8 cellular contexts compared by ENCODE assay signal in the genomic region with DNA sequence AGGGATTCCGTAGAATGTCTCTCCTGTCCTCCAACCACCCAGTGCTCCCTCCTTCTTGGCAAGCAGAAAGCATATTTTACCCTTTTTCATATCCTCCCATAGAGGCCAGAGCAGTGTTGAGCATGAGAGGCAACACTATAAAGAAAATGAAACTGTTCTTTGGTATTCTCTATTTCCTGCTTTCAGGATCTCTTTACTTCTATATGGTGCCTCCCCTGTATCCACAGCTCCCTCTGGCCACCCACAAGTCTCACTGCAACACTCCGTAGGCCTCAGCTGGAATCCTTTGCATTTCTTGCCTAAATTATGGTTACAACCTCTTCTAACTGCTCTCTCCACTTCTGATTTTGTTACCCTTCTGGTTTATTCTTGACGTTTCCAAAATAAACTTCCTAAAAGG.
A peak's percentile ranks its signal among the peaks of the same experiment; 100 is the strongest.
DNase-seq lines count a peak whose midpoint lies in the region; ATAC-seq and TF ChIP-seq lines count a peak whose summit lies in the region.

No MANE protein-coding gene starts in this region.

- no peak overlapping the region for H3K56ac ChIP-seq in mesendoderm (ENCODE audit: low read length)

- peak; percentile 57 for TF ChIP-seq CTCF in HL-60 (IDR thresholded peaks at IDR 0.05; ENCODE audit: insufficient read depth, low read length)
- 0 out of 2 replicates have a peak, but pooled peaks have one; percentile 45 for TF ChIP-seq CTCF in PC-9 (conservative IDR thresholded peaks at IDR 0.05)

- BruUV-seq in PC-9 (replicated peaks; lab: Mats Ljungman, UMichigan) = no TSS peak

- H3K27ac ChIP-seq in HL-60 (replicated peaks) (peak overlapping the region; percentile 31), PC-9 (no peak overlapping the region), mesendoderm (ENCODE audit: low read depth, low read length) (no peak overlapping the region)

- H3K9me3 ChIP-seq in PC-9 (ENCODE audit: insufficient read depth, low read depth) = no peaks in the 10 kb centered on the region; the same call in 1 of the 2 replicates

- no peaks in the 10 kb centered on the region for H3F3A ChIP-seq in PC-9 (ENCODE audit: insufficient read depth, low read depth)

- no peak overlapping the region for H4K5ac ChIP-seq in mesendoderm (ENCODE audit: low read length)

- no peak overlapping the region for H2AFZ ChIP-seq in PC-9

- no peak overlapping the region for H3K4ac ChIP-seq in mesendoderm (ENCODE audit: low read depth, low read length)

- H3K4me3 ChIP-seq in HL-60 (replicated peaks; ENCODE audit: insufficient read depth, low read length) = 0 out of 2 replicates have a peak overlapping the region, but pooled peaks have one; percentile 2
- H3K4me3 ChIP-seq in PC-9 = no peak overlapping the region
- no peak overlapping the region for H3K4me3 ChIP-seq in mesendoderm (ENCODE audit: low read length)

- DNase-seq in activated naive CD4-positive, alpha-beta T cell treated with anti-CD3 and anti-CD28 coated beads, Interleukin-2, amount 10 ng/mL, durations not matched to agents 7 days and 5 days = peak; percentile 68
- DNase-seq in activated naive CD4-positive, alpha-beta T cell treated with Interleukin-2 at 50 U/mL for 16 hours = no peak
- peak; percentile 11 to 65 for DNase-seq in HL-60 (ENCODE audit: low read depth in 1 of 2, low spot score in 1 of 2)
- DNase-seq in PC-9 = peak; percentile 34 to 51
- DNase-seq in cerebellar cortex (ENCODE audit: low spot score) = peak; percentile 26
- peak; percentile 50 for DNase-seq in mesendoderm
- DNase-seq in cortex of kidney (lab: John Stamatoyannopoulos, UW) = no peak

- H3K4me1 ChIP-seq in PC-9 (replicated peaks; ENCODE audit: insufficient read depth) = peaks cover 4% of the 10 kb centered on the region; the same call in 1 of the 2 replicates
- no peaks in the 10 kb centered on the region for H3K4me1 ChIP-seq in mesendoderm (ENCODE audit: control insufficient read depth, low read depth, low read length)

- H2BK15ac ChIP-seq in mesendoderm (replicated peaks; ENCODE audit: low read depth) = no peak overlapping the region

- H3K4me3 Mint-ChIP-seq in activated naive CD4-positive, alpha-beta T cell treated with anti-CD3 and anti-CD28 coated beads, Interleukin-2, amount 10 ng/mL, durations not matched to agents 7 days and 5 days = no peak overlapping the region

- H3K36me3 Mint-ChIP-seq in activated naive CD4-positive, alpha-beta T cell treated with anti-CD3 and anti-CD28 coated beads, Interleukin-2, amount 10 ng/mL, durations not matched to agents 7 days and 5 days = no peaks in the 10 kb centered on the region

- no peaks in the 10 kb centered on the region for H4K20me1 ChIP-seq in PC-9 (ENCODE audit: insufficient read depth)

- POLR2A ChIA-PET in PC-9 (lab: Charles Lee; ENCODE audit: unreplicated experiment) = interaction anchor here (0.5 to 0.9 kb wide), 4 partner anchors 75 to 1365 kb away, joined by 3 to 5 read pairs (median 4); no protein-coding TSS in a partner anchor

- no peak overlapping the region for H4K8ac ChIP-seq in mesendoderm (ENCODE audit: low read depth, low read length)

- H3K9ac ChIP-seq in mesendoderm (ENCODE audit: low read length) = no peak overlapping the region

- H3K4me2 ChIP-seq in PC-9 (peak overlapping the region; percentile 17), mesendoderm (ENCODE audit: low read length) (no peak overlapping the region)

- intact Hi-C loops in PC-9 (cut with micrococcal nuclease; ENCODE audit: unreplicated experiment) = loop anchor here (1.0 to 10.0 kb wide), 7 partner anchors 197 to 654 kb away; a partner anchor contains a TSS

- WGBS in mesendoderm (ENCODE audit: extremely low coverage, insufficient coverage, low lambda C conversion rate) = no CpG with 5 or more reads among the region's 3 CpGs

- peak; percentile 97 for ATAC-seq in GM21528 (IDR thresholded peaks at IDR 0.05; ENCODE audit: low FRiP score, unreplicated experiment)

- no peak overlapping the region for H2BK5ac ChIP-seq in mesendoderm (ENCODE audit: low read length)

- no peaks in the 10 kb centered on the region for H3K27me3 Mint-ChIP-seq in activated naive CD4-positive, alpha-beta T cell treated with anti-CD3 and anti-CD28 coated beads, Interleukin-2, amount 10 ng/mL, durations not matched to agents 7 days and 5 days

- H3K9me2 ChIP-seq in PC-9 (ENCODE audit: insufficient read depth) = no peaks in the 10 kb centered on the region

- H3K36me3 ChIP-seq in PC-9 (ENCODE audit: low read depth) (no peaks in the 10 kb centered on the region), mesendoderm (ENCODE audit: control insufficient read depth, insufficient read depth, low read length) (no peaks in the 10 kb centered on the region)

- no peaks in the 10 kb centered on the region for H3K27me3 ChIP-seq in HL-60 (ENCODE audit: insufficient read depth, poor library complexity, severe bottlenecking)
- no peaks in the 10 kb centered on the region for H3K27me3 ChIP-seq in PC-9 (ENCODE audit: insufficient read depth, low read depth)
- H3K27me3 ChIP-seq in mesendoderm (ENCODE audit: insufficient read depth, low read length, poor library complexity) = no peaks in the 10 kb centered on the region

- H2BK120ac ChIP-seq in mesendoderm (ENCODE audit: low read depth, low read length) = no peak overlapping the region

- CTCF ChIA-PET in activated naive CD4-positive, alpha-beta T cell treated with anti-CD3 and anti-CD28 coated beads, Interleukin-2, amount 10 ng/mL, durations not matched to agents 7 days and 5 days (lab: Charles Lee) = interaction anchor here (0.6 to 2.5 kb wide), 7 partner anchors 61 to 424 kb away, joined by 3 to 16 read pairs (median 4); no protein-coding TSS in a partner anchor
- CTCF ChIA-PET in PC-9 (lab: Charles Lee) = interaction anchor here (0.6 to 2.8 kb wide), 3 partner anchors 229 to 430 kb away, joined by 4 to 14 read pairs (median 4); no protein-coding TSS in a partner anchor

- no peak overlapping the region for H3K18ac ChIP-seq in mesendoderm (ENCODE audit: low read length)

- H2AK5ac ChIP-seq in mesendoderm (ENCODE audit: low read length) = no peak overlapping the region

- H3K23ac ChIP-seq in mesendoderm (ENCODE audit: low read length) = no peak overlapping the region

- no peak overlapping the region for H3K27ac Mint-ChIP-seq in activated naive CD4-positive, alpha-beta T cell treated with anti-CD3 and anti-CD28 coated beads, Interleukin-2, amount 10 ng/mL, durations not matched to agents 7 days and 5 days

- peaks cover 6% of the 10 kb centered on the region for H3K4me1 Mint-ChIP-seq in activated naive CD4-positive, alpha-beta T cell treated with anti-CD3 and anti-CD28 coated beads, Interleukin-2, amount 10 ng/mL, durations not matched to agents 7 days and 5 days

- no peaks in the 10 kb centered on the region for H3K9me3 Mint-ChIP-seq in activated naive CD4-positive, alpha-beta T cell treated with anti-CD3 and anti-CD28 coated beads, Interleukin-2, amount 10 ng/mL, durations not matched to agents 7 days and 5 days

- H3K79me2 ChIP-seq in PC-9 (ENCODE audit: low read depth) (no peaks in the 10 kb centered on the region), mesendoderm (ENCODE audit: control insufficient read depth, insufficient read depth, low read length) (no peaks in the 10 kb centered on the region)

- no peaks in the 10 kb centered on the region for H3K79me1 ChIP-seq in mesendoderm (ENCODE audit: low read length)

Comparison
In these comparisons a context has a peak if more than half of its experiments do, and no peak if none do; other contexts are left out.
1. DNase-seq: peak in activated naive CD4-positive, alpha-beta T cell treated with anti-CD3 and anti-CD28 coated beads, Interleukin-2, amount 10 ng/mL, durations not matched to agents 7 days and 5 days (single experiment), HL-60 (2 of 2), PC-9 (2 of 2), cerebellar cortex (single experiment) and mesendoderm (single experiment); none in activated naive CD4-positive, alpha-beta T cell treated with Interleukin-2 at 50 U/mL for 16 hours (single experiment) and cortex of kidney (single experiment).